ENCODE assay signal across 16 cellular contexts in the genomic region with DNA sequence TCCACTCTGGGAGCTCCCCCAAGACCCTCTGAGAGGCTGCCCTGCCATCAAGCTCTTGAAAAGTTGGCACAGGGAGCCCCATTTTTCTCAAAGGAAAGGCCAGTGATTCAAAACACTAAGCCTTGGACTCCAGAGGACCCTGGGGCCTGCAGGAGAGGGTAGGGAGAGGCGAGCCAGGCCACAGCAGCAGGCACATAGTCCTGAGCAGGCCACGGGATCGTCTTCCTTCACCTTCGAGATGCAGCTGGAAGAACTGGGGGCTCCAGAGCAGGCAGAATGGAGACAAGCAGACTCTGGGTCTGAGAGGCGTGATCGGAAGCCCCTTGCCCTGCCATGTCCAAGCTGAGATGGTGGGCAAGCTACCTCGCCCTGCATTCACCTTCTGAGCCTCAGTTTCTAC. TPM values are rescaled to one million over a fixed set of nuclear protein-coding genes. Genes with fewer than 3 reads are reported as not detected.
A peak's percentile ranks its signal among the peaks of the same experiment; 100 is the strongest.
DNase-seq lines count a peak whose midpoint lies in the region; ATAC-seq and TF ChIP-seq lines count a peak whose summit lies in the region.
"Had no signal": no experiment of that assay in that cellular context is flagged by ENCODE, and none has a peak within 500 bp of the region (broad histone marks: within the 10 kb centered on the region; RNA-seq: fewer than 3 reads in every experiment).

No MANE protein-coding gene starts in this region.

- no TSS peak for BruUV-seq in Panc1 (replicated peaks; lab: Mats Ljungman, UMichigan)

- H3K9me3 Mint-ChIP-seq in stimulated activated memory B cell treated with anti-CD40 and anti-IgM and Interleukin-4, amounts not matched to agents 10 μg/mL and 1 μg/mL and 100 μg/mL, for 72 hours: no peaks in the 10 kb centered on the region
- H3K9me3 Mint-ChIP-seq: CD8-positive, alpha-beta T cell had no signal

- CTCF ChIA-PET in Panc1 (lab: Charles Lee): interaction anchor here (0.6 kb wide), 1 partner anchor 10 kb away, joined by 8 read pairs; no protein-coding TSS in a partner anchor

- H3K4me1 Mint-ChIP-seq in stimulated activated memory B cell treated with anti-CD40 and anti-IgM and Interleukin-4, amounts not matched to agents 10 μg/mL and 1 μg/mL and 100 μg/mL, for 72 hours: peaks cover 54% of the 10 kb centered on the region

- no peaks in the 10 kb centered on the region for H3K27me3 ChIP-seq in BLaER1
- no peaks in the 10 kb centered on the region for H3K27me3 ChIP-seq in Panc1 (ENCODE audit: control insufficient read depth, insufficient read depth, low read length)

- peak overlapping the region; percentile 78 for H3K27ac Mint-ChIP-seq in stimulated activated memory B cell treated with anti-CD40 and anti-IgM and Interleukin-4, amounts not matched to agents 10 μg/mL and 1 μg/mL and 100 μg/mL, for 72 hours
- H3K27ac Mint-ChIP-seq: CD8-positive, alpha-beta T cell had no signal

- peak overlapping the region; percentile 65; the same call in 1 of the 2 replicates for H3K9ac ChIP-seq in BLaER1
- H3K9ac ChIP-seq: KMS-11 had no signal

- H3K4me1 ChIP-seq in BLaER1: peaks cover 78% of the 10 kb centered on the region
- H3K4me1 ChIP-seq in Panc1 (ENCODE audit: control insufficient read depth, insufficient read depth, low read length): peaks cover 91% of the 10 kb centered on the region

- H3K4me3 ChIP-seq in BLaER1: no peak overlapping the region
- H3K4me3 ChIP-seq in Panc1 (ENCODE audit: low read depth in 2 of 2, low read length in 2 of 2): no peak overlapping the region

- H3K4me3 Mint-ChIP-seq in stimulated activated memory B cell treated with anti-CD40 and anti-IgM and Interleukin-4, amounts not matched to agents 10 μg/mL and 1 μg/mL and 100 μg/mL, for 72 hours: no peak overlapping the region
- H3K4me3 Mint-ChIP-seq: CD8-positive, alpha-beta T cell had no signal

- H3K36me3 Mint-ChIP-seq in stimulated activated memory B cell treated with anti-CD40 and anti-IgM and Interleukin-4, amounts not matched to agents 10 μg/mL and 1 μg/mL and 100 μg/mL, for 72 hours: no peaks in the 10 kb centered on the region
- H3K36me3 Mint-ChIP-seq: CD8-positive, alpha-beta T cell had no signal

- in situ Hi-C loops in Panc1 (cut with HindIII; ENCODE audit: low pct_unique_long_range_greater_than_20kb, low sequenced_read_pairs): no loop called here

- no peak for TF ChIP-seq CTCF in Panc1 (IDR thresholded peaks at IDR 0.05)

- H3K9me3 ChIP-seq in BLaER1 (no peaks in the 10 kb centered on the region), Panc1 (ENCODE audit: control insufficient read depth, insufficient read depth, low read depth, low read length) (no peaks in the 10 kb centered on the region)

- H3K36me3 ChIP-seq in BLaER1: peaks cover 4% of the 10 kb centered on the region; the same call in 1 of the 2 replicates
- H3K36me3 ChIP-seq in Panc1 (ENCODE audit: control insufficient read depth, insufficient read depth, low read length): 0 out of 2 replicates have a peak, but pooled peaks cover 7% of the 10 kb centered on the region

- no peak for ATAC-seq in Panc1
- no peak for ATAC-seq in stimulated activated memory B cell treated with anti-CD40 and anti-IgM and Interleukin-4, amounts not matched to agents 10 μg/mL and 1 μg/mL and 100 μg/mL, for 72 hours
- no peak for ATAC-seq in HG02970 (IDR thresholded peaks at IDR 0.05; ENCODE audit: low FRiP score, unreplicated experiment)
- ATAC-seq in HG03159 (IDR thresholded peaks at IDR 0.05; ENCODE audit: unreplicated experiment): no peak
- ATAC-seq in GM19463 (IDR thresholded peaks at IDR 0.05; ENCODE audit: unreplicated experiment): no peak
- ATAC-seq: CD8-positive, alpha-beta T cell had no signal

- H3K27ac ChIP-seq in BLaER1: peak overlapping the region; percentile 97
- peak overlapping the region; percentile 100 for H3K27ac ChIP-seq in Panc1 (ENCODE audit: low read length)
- H3K27ac ChIP-seq: KMS-11 had no signal

- H3K4me2 ChIP-seq in BLaER1: peak overlapping the region; percentile 78
- H3K4me2 ChIP-seq: KMS-11 had no signal

- intact Hi-C loops in Panc1 (cut with micrococcal nuclease; ENCODE audit: unreplicated experiment): no loop called here

- DNase-seq in Panc1 (ENCODE audit: low read depth, low spot score) (no peak), islet precursor cell (peak; percentile 35)
- DNase-seq in stimulated activated CD8-positive, alpha-beta memory T cell treated with anti-CD3 and anti-CD28 coated beads, Interleukin-4, amount 100 ng/mL, for 48 hours: no peak
- DNase-seq: CD8-positive, alpha-beta T cell; GOT3; NCI-H1092; NCI-H187 treated with DMSO at 0.1 percent for 48 hours; NCI-H446 treated with DMSO at 0.1 percent for 48 hours; NCI-H82; SIG-M5 had no signal

- no peaks in the 10 kb centered on the region for H4K20me1 ChIP-seq in BLaER1

- H3K27me3 Mint-ChIP-seq in stimulated activated memory B cell treated with anti-CD40 and anti-IgM and Interleukin-4, amounts not matched to agents 10 μg/mL and 1 μg/mL and 100 μg/mL, for 72 hours: no peaks in the 10 kb centered on the region

- POLR2A ChIA-PET in Panc1 (lab: Charles Lee): interaction anchor here (0.6 kb wide), 1 partner anchor 65 kb away, joined by 11 read pairs; no protein-coding TSS in a partner anchor

RNA-seq across cellular contexts. Expression of a gene that starts 13.9 kb away (rescaled TPM):
- total RNA-seq in Panc1 (2021; ENCODE audit: unreplicated experiment): 533 TPM
- 322 TPM for polyA plus RNA-seq in Panc1 (2012; ENCODE audit: insufficient read length)
